20 cellular contexts compared by ENCODE assay signal in genomic region chr7:36838616-36839015, GRCh38.
"Had no signal": no experiment of that assay in that cellular context is flagged by ENCODE, and none has a peak within 500 bp of the region (broad histone marks: within the 10 kb centered on the region; RNA-seq: fewer than 3 reads in every experiment).

No MANE protein-coding gene starts in this region.

- H3K79me2 ChIP-seq: parathyroid adenoma had no signal

- H3K9me3 ChIP-seq: breast epithelium, gastroesophageal sphincter, transverse colon, uterus had no signal

- H3K27ac ChIP-seq: breast epithelium, epithelial cell of prostate, gastroesophageal sphincter, heart left ventricle, parathyroid adenoma, transverse colon, uterus had no signal

- H3K9ac ChIP-seq: parathyroid adenoma had no signal

- H3K4me1 ChIP-seq: breast epithelium, gastroesophageal sphincter, heart left ventricle, parathyroid adenoma, transverse colon, uterus had no signal

- H3K4me3 ChIP-seq: breast epithelium, gastroesophageal sphincter, heart left ventricle, transverse colon, uterus had no signal

- H3K4me3 Mint-ChIP-seq: activated naive CD8-positive, alpha-beta T cell treated with anti-CD3 and anti-CD28 coated beads for 36 hours; natural killer cell treated with Interleukin-12 subunit alpha and Interleukin-12 subunit beta and Interleukin-15 and Interleukin-18, amount 100 ng/mL, for 72 hours; stimulated activated naive B cell treated with anti-CD40 and anti-IgM and Interleukin-4, amounts not matched to agents 10 μg/mL and 1 μg/mL and 100 μg/mL, for 72 hours had no signal

- H2AFZ ChIP-seq: parathyroid adenoma had no signal

- DNase-seq: activated CD4-positive, alpha-beta T cell treated with anti-CD3 and anti-CD28 coated beads for 4 hours; activated CD4-positive, alpha-beta T cell treated with anti-CD3 and anti-CD28 coated beads, Interleukin-2, amount 50 U/mL, for 48 hours; activated CD4-positive, CD25-positive, alpha-beta regulatory T cell; activated CD8-positive, alpha-beta memory T cell treated with anti-CD3 and anti-CD28 coated beads, Interleukin-2, amount 50 U/mL, for 48 hours; activated naive CD4-positive, alpha-beta T cell treated with Interleukin-2 at 50 U/mL for 16 hours; activated naive CD8-positive, alpha-beta T cell treated with anti-CD3 and anti-CD28 coated beads for 36 hours; activated T-cell treated with anti-CD3 and anti-CD28 coated beads, Interleukin-2, amount 50 U/mL, for 48 hours; heart left ventricle; nucleus accumbens; small intestine; stimulated activated CD4-positive, alpha-beta T cell treated with anti-CD3 and anti-CD28 coated beads, Interleukin-2, amount 100 ng/mL, for 24 hours; stimulated activated naive B cell treated with anti-CD40 and anti-IgM and Interleukin-4, amounts not matched to agents 10 μg/mL and 1 μg/mL and 100 μg/mL, for 72 hours; transverse colon; uterus had no signal

- ATAC-seq: gastroesophageal sphincter; heart left ventricle; natural killer cell treated with Interleukin-12 subunit alpha and Interleukin-12 subunit beta and Interleukin-15 and Interleukin-18, amount 100 ng/mL, for 72 hours; sciatic nerve; stimulated activated naive B cell treated with anti-CD40 and anti-IgM and Interleukin-4, amounts not matched to agents 10 μg/mL and 1 μg/mL and 100 μg/mL, for 72 hours had no signal

- H3K4me1 Mint-ChIP-seq: activated naive CD8-positive, alpha-beta T cell treated with anti-CD3 and anti-CD28 coated beads for 36 hours; stimulated activated naive B cell treated with anti-CD40 and anti-IgM and Interleukin-4, amounts not matched to agents 10 μg/mL and 1 μg/mL and 100 μg/mL, for 72 hours had no signal

- H3K36me3 Mint-ChIP-seq: stimulated activated naive B cell treated with anti-CD40 and anti-IgM and Interleukin-4, amounts not matched to agents 10 μg/mL and 1 μg/mL and 100 μg/mL, for 72 hours had no signal

- H3K27me3 ChIP-seq: breast epithelium, gastroesophageal sphincter, heart left ventricle, transverse colon, uterus had no signal

- H3K27me3 Mint-ChIP-seq: activated naive CD8-positive, alpha-beta T cell treated with anti-CD3 and anti-CD28 coated beads for 36 hours; natural killer cell treated with Interleukin-12 subunit alpha and Interleukin-12 subunit beta and Interleukin-15 and Interleukin-18, amount 100 ng/mL, for 72 hours; stimulated activated naive B cell treated with anti-CD40 and anti-IgM and Interleukin-4, amounts not matched to agents 10 μg/mL and 1 μg/mL and 100 μg/mL, for 72 hours had no signal

- H3K36me3 ChIP-seq: breast epithelium, gastroesophageal sphincter, heart left ventricle, transverse colon, uterus had no signal

- H3K27ac Mint-ChIP-seq: activated naive CD8-positive, alpha-beta T cell treated with anti-CD3 and anti-CD28 coated beads for 36 hours; stimulated activated naive B cell treated with anti-CD40 and anti-IgM and Interleukin-4, amounts not matched to agents 10 μg/mL and 1 μg/mL and 100 μg/mL, for 72 hours had no signal
